Comparison of ENCODE assay signal across 11 cellular contexts in the genomic region with DNA sequence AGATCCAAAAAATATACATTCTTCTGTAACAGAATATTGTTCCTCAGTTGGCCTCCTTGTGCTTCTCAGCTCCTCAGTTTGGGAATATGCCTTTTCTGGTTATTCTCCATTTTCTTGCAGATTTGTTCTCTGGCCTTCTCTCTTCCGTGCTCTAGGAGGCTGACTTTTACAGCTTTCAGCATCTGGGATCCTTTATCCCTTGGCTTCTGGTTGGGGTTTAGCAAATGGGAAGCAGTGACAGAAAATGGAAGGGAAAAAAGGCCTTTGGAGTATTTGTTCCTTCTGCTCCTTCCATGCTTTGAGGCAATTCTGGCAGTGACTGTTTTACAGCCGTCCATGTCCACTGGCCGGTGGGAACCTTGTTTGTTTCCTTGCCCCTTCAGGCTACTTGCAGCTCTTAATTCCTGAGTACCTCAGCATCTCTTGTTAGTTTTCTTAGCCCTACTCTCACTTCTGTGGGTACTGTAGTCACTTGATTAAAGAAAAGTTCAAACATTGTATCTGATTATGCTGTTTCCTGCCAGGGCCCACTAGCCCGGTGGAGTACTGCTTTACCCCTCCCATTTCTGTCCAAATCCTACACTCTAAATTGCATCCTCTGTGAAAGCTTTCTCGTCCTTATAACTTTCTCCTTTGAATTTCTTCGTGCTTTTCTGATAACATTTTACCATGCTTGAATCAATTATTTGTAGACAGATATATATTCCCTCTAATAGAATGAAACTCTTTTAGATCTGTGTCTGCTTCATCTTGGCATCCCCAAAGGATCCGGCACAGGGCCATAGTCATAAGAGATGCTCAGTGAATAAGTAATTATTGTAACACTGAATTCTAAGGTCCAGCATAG.
A peak's percentile ranks its signal among the peaks of the same experiment; 100 is the strongest.
DNase-seq lines count a peak whose midpoint lies in the region; ATAC-seq, FAIRE-seq and TF ChIP-seq lines count a peak whose summit lies in the region.
"Had no signal": no experiment of that assay in that cellular context is flagged by ENCODE, and none has a peak within 500 bp of the region (broad histone marks: within the 10 kb centered on the region; RNA-seq: fewer than 3 reads in every experiment).

No MANE protein-coding gene starts in this region.

- peaks cover 53 to 81% (median 72%) of the 10 kb centered on the region in 3 donors for H3K4me1 Mint-ChIP-seq in CD8-positive, alpha-beta memory T cell
- peaks cover 55 to 72% (median 63%) of the 10 kb centered on the region in 3 donors for H3K4me1 Mint-ChIP-seq in T-cell
- peaks cover 33% of the 10 kb centered on the region for H3K4me1 Mint-ChIP-seq in activated CD4-positive, alpha-beta memory T cell treated with anti-CD3 and anti-CD28 coated beads, Interleukin-2, amount 10 ng/mL, durations not matched to agents 7 days and 5 days

- 43% methylated on average over 7 of the region's 7 CpGs for WGBS in prostate gland
- 71 to 84% (median 78%) methylated on average over 7 of the region's 7 CpGs for WGBS in small intestine, 3 donors

- H3K36me3 Mint-ChIP-seq in CD8-positive, alpha-beta memory T cell = peaks cover 0 to 2% (median 0%) of the 10 kb centered on the region in 3 donors
- no peaks in the 10 kb centered on the region for H3K36me3 Mint-ChIP-seq in T-cell
- H3K36me3 Mint-ChIP-seq in activated CD4-positive, alpha-beta memory T cell treated with anti-CD3 and anti-CD28 coated beads, Interleukin-2, amount 10 ng/mL, durations not matched to agents 7 days and 5 days (ENCODE audit: low read depth) = peaks cover 3% of the 10 kb centered on the region

- peak overlapping the region in 6 of 8 donors; percentile 18 to 79 (median 52) for H3K27ac Mint-ChIP-seq in CD8-positive, alpha-beta memory T cell
- peak overlapping the region; percentile 21 to 68 for H3K27ac Mint-ChIP-seq in T-cell
- no peak overlapping the region for H3K27ac Mint-ChIP-seq in activated CD4-positive, alpha-beta memory T cell treated with anti-CD3 and anti-CD28 coated beads, Interleukin-2, amount 10 ng/mL, durations not matched to agents 7 days and 5 days

- H3K4me3 ChIP-seq in CD8-positive, alpha-beta memory T cell (ENCODE audit: low read length) = no peak overlapping the region
- H3K4me3 ChIP-seq in prostate gland (no peak overlapping the region), small intestine (ENCODE audit: low read depth in 1 of 2, low read length in 2 of 2) (no peak overlapping the region)

- no peak for TF ChIP-seq CTCF in prostate gland (IDR thresholded peaks at IDR 0.05)

- H3K27me3 ChIP-seq in CD8-positive, alpha-beta memory T cell (ENCODE audit: insufficient read depth, low read length, poor library complexity, severe bottlenecking) = no peaks in the 10 kb centered on the region
- H3K27me3 ChIP-seq in prostate gland (replicated peaks; ENCODE audit: insufficient read depth) = no peaks in the 10 kb centered on the region
- no peaks in the 10 kb centered on the region for H3K27me3 ChIP-seq in small intestine (ENCODE audit: control insufficient read depth in 2 of 2, insufficient read depth in 2 of 2, low read length in 2 of 2)

- H3K36me3 ChIP-seq in CD8-positive, alpha-beta memory T cell (ENCODE audit: insufficient read depth, low read length) = no peaks in the 10 kb centered on the region
- H3K36me3 ChIP-seq in prostate gland = no peaks in the 10 kb centered on the region
- no peaks in the 10 kb centered on the region for H3K36me3 ChIP-seq in small intestine (ENCODE audit: control insufficient read depth in 2 of 2, insufficient read depth in 2 of 2, low read length in 2 of 2)

- FAIRE-seq in small intestine (lab: Jason Lieb, UNC) = no peak

- no peak for DNase-seq in CD8-positive, alpha-beta memory T cell
- DNase-seq in T-cell (peak in 1 of 34 experiments; percentile 6), fibroblast of peridontal ligament (ENCODE audit: extremely low read depth) (peak; percentile 52), prostate gland (ENCODE audit: low spot score) (no peak), small intestine (no peak)
- no peak for DNase-seq in activated CD4-positive, alpha-beta memory T cell treated with anti-CD3 and anti-CD28 coated beads, Interleukin-2, amount 10 ng/mL, durations not matched to agents 7 days and 5 days
- DNase-seq: activated naive CD4-positive, alpha-beta T cell treated with Interleukin-2 at 50 U/mL for 16 hours; DMS 273 treated with DMSO at 0.1 percent for 48 hours; NCI-H345 had no signal

- H3K9me3 Mint-ChIP-seq in CD8-positive, alpha-beta memory T cell = no peaks in the 10 kb centered on the region
- no peaks in the 10 kb centered on the region for H3K9me3 Mint-ChIP-seq in T-cell
- no peaks in the 10 kb centered on the region for H3K9me3 Mint-ChIP-seq in activated CD4-positive, alpha-beta memory T cell treated with anti-CD3 and anti-CD28 coated beads, Interleukin-2, amount 10 ng/mL, durations not matched to agents 7 days and 5 days

- TF ChIP-seq POLR2A in prostate gland (IDR thresholded peaks at IDR 0.05) = no peak

- POLR2A ChIA-PET in CD8-positive, alpha-beta memory T cell (lab: Charles Lee) = no interaction called here
- POLR2A ChIA-PET in T-cell (lab: Charles Lee) = no interaction called here
- POLR2A ChIA-PET in activated CD4-positive, alpha-beta memory T cell treated with anti-CD3 and anti-CD28 coated beads, Interleukin-2, amount 10 ng/mL, durations not matched to agents 7 days and 5 days (lab: Charles Lee) = interaction anchor here (0.6 kb wide), 1 partner anchor 142 kb away, joined by 4 read pairs; no protein-coding TSS in a partner anchor

- no peaks in the 10 kb centered on the region for H3K27me3 Mint-ChIP-seq in CD8-positive, alpha-beta memory T cell
- no peaks in the 10 kb centered on the region for H3K27me3 Mint-ChIP-seq in T-cell
- no peaks in the 10 kb centered on the region for H3K27me3 Mint-ChIP-seq in activated CD4-positive, alpha-beta memory T cell treated with anti-CD3 and anti-CD28 coated beads, Interleukin-2, amount 10 ng/mL, durations not matched to agents 7 days and 5 days

- peak; percentile 77 to 86 (median 82) for ATAC-seq in T-cell (replicated peaks in 1 of 4)
- no peak for ATAC-seq in GM19328 (IDR thresholded peaks at IDR 0.05; ENCODE audit: unreplicated experiment)
- no peak for ATAC-seq in HG03469 (IDR thresholded peaks at IDR 0.05; ENCODE audit: unreplicated experiment)

- CTCF ChIA-PET in CD8-positive, alpha-beta memory T cell (lab: Charles Lee) = no interaction called here
- CTCF ChIA-PET in T-cell (lab: Charles Lee) = no interaction called here
- CTCF ChIA-PET in activated CD4-positive, alpha-beta memory T cell treated with anti-CD3 and anti-CD28 coated beads, Interleukin-2, amount 10 ng/mL, durations not matched to agents 7 days and 5 days (lab: Charles Lee) = interaction anchor here (0.6 kb wide), 1 partner anchor 34 kb away, joined by 3 read pairs; no protein-coding TSS in a partner anchor

- intact Hi-C loops in prostate gland (cut with DNase I) = loop anchor here (10.0 kb wide), 1 partner anchor 90 kb away; no protein-coding TSS in a partner anchor

- peak overlapping the region; percentile 33 for H3K27ac ChIP-seq in CD8-positive, alpha-beta memory T cell (ENCODE audit: low read depth, low read length)
- peak overlapping the region; percentile 7 to 44 for H3K27ac ChIP-seq in prostate gland
- no peak overlapping the region for H3K27ac ChIP-seq in small intestine (ENCODE audit: low read depth in 1 of 2, low read length in 1 of 2)

- H3K4me3 Mint-ChIP-seq in CD8-positive, alpha-beta memory T cell = peak overlapping the region in 2 of 7 donors; percentile 2 to 4
- peak overlapping the region in 1 of 3 donors; percentile 56 for H3K4me3 Mint-ChIP-seq in T-cell
- no peak overlapping the region for H3K4me3 Mint-ChIP-seq in activated CD4-positive, alpha-beta memory T cell treated with anti-CD3 and anti-CD28 coated beads, Interleukin-2, amount 10 ng/mL, durations not matched to agents 7 days and 5 days

- no peaks in the 10 kb centered on the region for H3K9me3 ChIP-seq in CD8-positive, alpha-beta memory T cell (ENCODE audit: low read length)
- no peaks in the 10 kb centered on the region for H3K9me3 ChIP-seq in prostate gland
- H3K9me3 ChIP-seq in small intestine (ENCODE audit: control insufficient read depth, low read depth) = no peaks in the 10 kb centered on the region

- peaks cover 32% of the 10 kb centered on the region for H3K4me1 ChIP-seq in CD8-positive, alpha-beta memory T cell (ENCODE audit: insufficient read depth, low read length)
- H3K4me1 ChIP-seq in prostate gland (replicated peaks) = peaks cover 14% of the 10 kb centered on the region
- H3K4me1 ChIP-seq in small intestine (ENCODE audit: control insufficient read depth in 2 of 2, insufficient read depth in 1 of 2, low read depth in 1 of 2, low read length in 1 of 2) = peaks cover 0 to 6% of the 10 kb centered on the region in 2 donors

Comparison
In these comparisons a context has a peak if more than half of its experiments do, and no peak if none do; other contexts are left out.
1. H3K27ac ChIP-seq: peak in CD8-positive, alpha-beta memory T cell (single experiment) and prostate gland (2 of 2); none in small intestine (0 of 2).
2. ATAC-seq: peak in T-cell (4 of 4); none in GM19328 (single experiment) and HG03469 (single experiment).